7 cellular contexts compared by ENCODE assay signal in genomic region chr2:88690591-88691338, GRCh38. TPM values are rescaled to one million over a fixed set of nuclear protein-coding genes. Genes with fewer than 3 reads are reported as not detected.
DNase-seq lines count a peak whose midpoint lies in the region; ATAC-seq and TF ChIP-seq lines count a peak whose summit lies in the region.

No MANE protein-coding gene starts in this region.

- H3K27ac Mint-ChIP-seq in activated naive CD8-positive, alpha-beta T cell = peak overlapping the region; percentile 95

- H2AFZ ChIP-seq in PC-3 (ENCODE audit: low read length) = peak overlapping the region; percentile 88

- H4K20me1 ChIP-seq in PC-3 (ENCODE audit: low read length) = peaks cover 8% of the 10 kb centered on the region; the same call in 1 of the 2 replicates

- in situ Hi-C loops in GM13977 (cut with MboI; ENCODE audit: low pct_unique_long_range_greater_than_20kb, low sequenced_read_pairs, unreplicated experiment) = no loop called here

- DNase-seq in GM13977 (ENCODE audit: low spot score) (peak; percentile 24), PC-3 (peak; percentile 55), dedifferentiated amniotic fluid mesenchymal stem cell (ENCODE audit: extremely low spot score) (no peak)
- DNase-seq in stimulated activated CD4-positive, alpha-beta T cell treated with anti-CD3 and anti-CD28 coated beads, Interleukin-15, amount 100 ng/mL, for 24 hours = peak; percentile 70

- intact Hi-C loops in PC-3 (cut with micrococcal nuclease) = no loop called here

- no peaks in the 10 kb centered on the region for H3K9me3 ChIP-seq in PC-3 (ENCODE audit: low read length)

- CTCF ChIA-PET in PC-3 (lab: Charles Lee) = no interaction called here

- H3K4me1 Mint-ChIP-seq in activated naive CD8-positive, alpha-beta T cell (ENCODE audit: low read depth) = peaks cover 52% of the 10 kb centered on the region

- H3K9me2 ChIP-seq in PC-3 (replicated peaks; ENCODE audit: low read length) = no peaks in the 10 kb centered on the region

- no peaks in the 10 kb centered on the region for H3K27me3 ChIP-seq in PC-3 (ENCODE audit: low read length)

- H3K4me2 ChIP-seq in PC-3 (ENCODE audit: low read length) = peak overlapping the region; percentile 99

- H3K27ac ChIP-seq in PC-3 (ENCODE audit: low read length) = no peak overlapping the region

- H3K36me3 Mint-ChIP-seq in activated naive CD8-positive, alpha-beta T cell = peaks cover 12% of the 10 kb centered on the region

- peak overlapping the region; percentile 80 for H3K4me3 ChIP-seq in PC-3 (ENCODE audit: low read length)
- H3K4me3 ChIP-seq in iPS-11a (ENCODE audit: low read depth, low read length) = peak overlapping the region; percentile 84

- H3K4me1 ChIP-seq in PC-3 (ENCODE audit: insufficient read depth, low read length) = peaks cover 14% of the 10 kb centered on the region; the same call in 1 of the 2 replicates

- POLR2A ChIA-PET in PC-3 (lab: Charles Lee; ENCODE audit: unreplicated experiment) = no interaction called here

- TF ChIP-seq CTCF in GM13977 (IDR thresholded peaks at IDR 0.05; ENCODE audit: extremely low read depth, insufficient read depth, missing control alignments) (no peak), PC-3 (conservative IDR thresholded peaks at IDR 0.05; ENCODE audit: low read depth, low read length) (no peak)

- 0 out of 2 replicates have a peak, but pooled peaks cover 2% of the 10 kb centered on the region for H3K36me3 ChIP-seq in PC-3 (ENCODE audit: low read depth, low read length)

- no peaks in the 10 kb centered on the region for H3K9me3 Mint-ChIP-seq in activated naive CD8-positive, alpha-beta T cell (ENCODE audit: low read depth)

- ATAC-seq in HG02610 (IDR thresholded peaks at IDR 0.05; ENCODE audit: unreplicated experiment) (peak; percentile 11), PC-3 (0 out of 2 replicates have a peak, but pooled peaks have one; percentile 7)

- BruUV-seq in PC-3 (replicated peaks; lab: Mats Ljungman, UMichigan) = TSS peak; percentile 91

- no peaks in the 10 kb centered on the region for H3F3A ChIP-seq in PC-3 (ENCODE audit: low read length, unreplicated experiment)

- peak overlapping the region; percentile 63 for H3K9ac ChIP-seq in PC-3 (ENCODE audit: low read length)

- no peaks in the 10 kb centered on the region for H3K27me3 Mint-ChIP-seq in activated naive CD8-positive, alpha-beta T cell

- H3K4me3 Mint-ChIP-seq in activated naive CD8-positive, alpha-beta T cell = peak overlapping the region; percentile 98

- H3K79me2 ChIP-seq in PC-3 (ENCODE audit: low read length) = peaks cover 45% of the 10 kb centered on the region

RNA-seq across cellular contexts. Expression of gene RPIA, which starts 0.7 kb away (rescaled TPM):
- 10.7 and 17.5 TPM in 2 replicates for total RNA-seq in PC-3 (2014; rRNA removed)
